Comparison of ENCODE assay signal across 8 cellular contexts in the genomic region with DNA sequence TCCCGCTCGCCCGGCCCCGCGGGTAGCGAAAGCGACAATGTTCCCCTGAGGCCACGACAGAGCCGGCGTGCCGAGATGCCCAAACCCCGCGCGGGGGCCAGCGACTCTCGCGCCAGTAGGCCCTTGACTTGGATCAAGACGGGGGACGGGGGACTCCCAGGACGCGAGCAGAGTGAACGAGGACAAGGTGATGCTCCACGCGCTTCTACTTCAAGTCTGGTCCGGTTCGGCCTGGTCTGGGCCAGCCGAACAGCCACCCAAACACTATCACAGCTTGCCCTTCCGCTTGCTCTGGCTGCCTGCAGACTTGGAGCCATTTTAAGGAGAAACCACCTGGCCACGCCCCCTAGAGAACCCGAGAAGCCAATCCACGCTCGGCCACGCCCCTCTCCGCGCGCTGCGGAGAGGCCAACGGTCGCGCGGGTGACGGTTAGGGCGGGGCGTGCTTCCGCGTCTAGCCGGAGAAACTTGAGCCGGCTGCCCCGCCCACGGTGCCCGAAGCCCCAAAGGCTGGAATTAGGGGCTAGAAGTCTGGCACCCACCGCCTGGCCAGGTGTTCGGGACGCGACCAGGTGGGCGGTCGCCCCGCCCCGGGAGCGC. TPM values are rescaled to one million over a fixed set of nuclear protein-coding genes. Genes with fewer than 3 reads are reported as not detected.
DNase-seq lines count a peak whose midpoint lies in the region; ATAC-seq and TF ChIP-seq lines count a peak whose summit lies in the region.

No MANE protein-coding gene starts in this region.

- peaks cover 10% of the 10 kb centered on the region for H3K36me3 Mint-ChIP-seq in progenitor cell of endocrine pancreas (ENCODE audit: insufficient read depth)

- H3K27ac Mint-ChIP-seq in progenitor cell of endocrine pancreas, result peak overlapping the region; percentile 99

- peak overlapping the region; percentile 94 for H3K4me3 Mint-ChIP-seq in progenitor cell of endocrine pancreas (ENCODE audit: low read depth)

- TF ChIP-seq CTCF in progenitor cell of endocrine pancreas (IDR thresholded peaks at IDR 0.05; ENCODE audit: unreplicated experiment), result no peak

- H3K4me1 Mint-ChIP-seq in progenitor cell of endocrine pancreas (ENCODE audit: low read depth), result peaks cover 25% of the 10 kb centered on the region

- ATAC-seq in HG02884 (IDR thresholded peaks at IDR 0.05; ENCODE audit: unreplicated experiment), result peak; percentile 44
- peak; percentile 89 to 91 for ATAC-seq in left cardiac atrium

- DNase-seq in NCI-H146 treated with DMSO at 0.1 percent for 48 hours (lab: John Stamatoyannopoulos, UW; ENCODE audit: unreplicated experiment), result peak; percentile 88
- peak; percentile 97 to 99 (median 99) for DNase-seq in T-helper 1 cell
- peak; percentile 91 for DNase-seq in amniotic stem cell (lab: John Stamatoyannopoulos, UW)
- peak; percentile 100 for DNase-seq in left cardiac atrium
- peak; percentile 97 for DNase-seq in progenitor cell of endocrine pancreas (ENCODE audit: low spot score, unreplicated experiment)
- peak; percentile 99 for DNase-seq in ureter (ENCODE audit: low spot score)

- no peaks in the 10 kb centered on the region for H3K9me3 Mint-ChIP-seq in progenitor cell of endocrine pancreas (ENCODE audit: low read depth)

- no peaks in the 10 kb centered on the region for H3K27me3 Mint-ChIP-seq in progenitor cell of endocrine pancreas

- intact Hi-C loops in left cardiac atrium (cut with DNase I), result no loop called here

- TF ChIP-seq POLR2A in GM15510 (IDR thresholded peaks at IDR 0.05; ENCODE audit: borderline replicate concordance, extremely low read depth, insufficient read length), result peak; percentile 100

RNA-seq across cellular contexts. Expression of gene NDUFAF3, which starts 0.6 kb away (rescaled TPM):
- 100 to 1,000 TPM; 135 to 138 TPM for total RNA-seq in left cardiac atrium
- total RNA-seq in progenitor cell of endocrine pancreas, result 46.1 and 49.5 TPM in 2 replicates
- 122 TPM for total RNA-seq in ureter

RNA-seq across cellular contexts. Expression of gene DALRD3, which starts 2.9 kb away (rescaled TPM):
- total RNA-seq in left cardiac atrium (10 to 100 TPM in 1 of 2 donors, 1 to 10 TPM in 1; 9.8 to 10.1 TPM), progenitor cell of endocrine pancreas (44.1 and 45.5 TPM in 2 replicates), ureter (37.0 TPM)

RNA-seq across cellular contexts. Expression of gene IMPDH2, which starts 7.9 kb away (rescaled TPM):
- total RNA-seq in left cardiac atrium (10 to 100 TPM; 60.2 to 71.3 TPM), progenitor cell of endocrine pancreas (197 and 206 TPM in 2 replicates), ureter (268 TPM)

RNA-seq across cellular contexts. Expression of gene WDR6, which starts 14.1 kb away (rescaled TPM):
- total RNA-seq in left cardiac atrium, result 10 to 100 TPM; 76.1 to 77.1 TPM
- total RNA-seq in progenitor cell of endocrine pancreas, result 369 and 414 TPM in 2 replicates
- total RNA-seq in ureter, result 210 TPM

RNA-seq across cellular contexts. Expression of gene P4HTM, which starts 31.3 kb away (rescaled TPM):
- total RNA-seq in left cardiac atrium (10 to 100 TPM; 32.8 to 33.9 TPM), progenitor cell of endocrine pancreas (45.3 and 48.4 TPM in 2 replicates), ureter (47.2 TPM)

Comparison
In these comparisons a context has a peak if more than half of its experiments do, and no peak if none do; other contexts are left out.
1. Peak in every context shown above with its lines: DNase-seq and ATAC-seq.